In the genomic region with DNA sequence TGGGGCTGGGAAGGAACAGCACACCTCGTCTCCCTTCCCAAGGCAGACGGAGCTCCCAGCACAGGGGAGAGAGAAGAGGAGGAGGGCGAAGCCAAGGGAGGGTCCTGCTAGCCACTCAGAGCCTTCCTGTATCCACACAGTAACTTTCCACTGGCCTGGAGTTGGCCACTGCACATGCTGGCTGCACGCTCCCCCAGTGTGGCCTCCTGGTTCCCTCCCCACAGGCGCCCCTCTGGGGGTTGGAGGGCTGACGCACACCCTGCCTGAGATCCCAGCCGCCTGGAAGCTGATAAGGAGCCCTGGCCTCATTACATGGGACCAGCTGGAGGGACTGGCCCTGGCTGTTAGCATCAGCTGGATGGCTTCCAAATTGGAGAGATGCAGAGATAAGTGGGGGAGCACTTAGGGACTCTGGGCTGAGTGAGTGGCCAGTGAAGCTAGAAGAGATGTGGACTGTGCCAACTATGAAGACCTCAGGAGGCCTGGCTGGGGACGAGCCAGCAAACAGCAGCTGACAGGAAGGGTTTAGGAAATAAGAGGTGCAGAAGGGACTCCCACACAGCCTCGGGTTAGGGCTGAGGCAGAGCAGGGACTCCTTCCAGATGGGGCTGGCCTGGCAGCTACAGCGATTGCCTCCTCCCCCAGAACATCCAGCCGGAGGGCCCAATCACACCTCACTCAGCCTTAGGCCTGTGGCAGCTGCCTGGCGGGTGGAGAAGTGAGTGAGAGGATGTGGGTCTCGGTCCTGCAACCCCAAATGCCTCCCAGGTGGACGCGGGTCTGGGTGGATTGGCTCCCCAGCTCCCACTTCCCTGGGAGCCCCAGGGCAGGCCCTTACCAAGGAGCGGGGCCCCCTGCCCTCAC, we compare ENCODE assay signal across 1 cellular context.
A peak's percentile ranks its signal among the peaks of the same experiment; 100 is the strongest.
TF ChIP-seq lines count a peak whose summit lies in the region.

No MANE protein-coding gene starts in this region.

TF ChIP-seq in HEK293, 187 proteins besides CTCF, POLR2A, EP300 and RAD21 (continued from another document):
- TF ChIP-seq REST (tag by site-specific recombination; IDR thresholded peaks at IDR 0.05) (peak; percentile 44; the same call in 1 of the 2 replicates), ZNF610 (tag by site-specific recombination; IDR thresholded peaks at IDR 0.05; ENCODE audit: borderline replicate concordance) (peak; percentile 76; the same call in 1 of the 2 replicates), HOXA7 (CRISPR knock-in tag; IDR thresholded peaks at IDR 0.05; ENCODE audit: borderline replicate concordance) (no peak), ZNF398 (tag by site-specific recombination; IDR thresholded peaks at IDR 0.05) (peak; percentile 96), ZSCAN16 (tag by site-specific recombination; IDR thresholded peaks at IDR 0.05) (no peak), ZNF473 (tag by site-specific recombination; IDR thresholded peaks at IDR 0.05) (no peak), ZNF549 (tag by site-specific recombination; IDR thresholded peaks at IDR 0.05) (no peak), ZNF416 (tag by site-specific recombination; IDR thresholded peaks at IDR 0.05) (no peak), ZNF791 (tag by site-specific recombination; IDR thresholded peaks at IDR 0.05) (no peak), KLF1 (tag by site-specific recombination; IDR thresholded peaks at IDR 0.05) (no peak; the same call in 1 of the 2 replicates), ZNF112 (tag by site-specific recombination; IDR thresholded peaks at IDR 0.05) (no peak), ZNF792 (tag by site-specific recombination; IDR thresholded peaks at IDR 0.05) (no peak), ZEB2 (tag by site-specific recombination; IDR thresholded peaks at IDR 0.05) (peak; percentile 97), SP3 (tag by site-specific recombination; IDR thresholded peaks at IDR 0.05) (no peak), ZNF585B (tag by site-specific recombination; IDR thresholded peaks at IDR 0.05) (no peak)
